Comparison of ENCODE assay signal across 11 cellular contexts in the genomic region with DNA sequence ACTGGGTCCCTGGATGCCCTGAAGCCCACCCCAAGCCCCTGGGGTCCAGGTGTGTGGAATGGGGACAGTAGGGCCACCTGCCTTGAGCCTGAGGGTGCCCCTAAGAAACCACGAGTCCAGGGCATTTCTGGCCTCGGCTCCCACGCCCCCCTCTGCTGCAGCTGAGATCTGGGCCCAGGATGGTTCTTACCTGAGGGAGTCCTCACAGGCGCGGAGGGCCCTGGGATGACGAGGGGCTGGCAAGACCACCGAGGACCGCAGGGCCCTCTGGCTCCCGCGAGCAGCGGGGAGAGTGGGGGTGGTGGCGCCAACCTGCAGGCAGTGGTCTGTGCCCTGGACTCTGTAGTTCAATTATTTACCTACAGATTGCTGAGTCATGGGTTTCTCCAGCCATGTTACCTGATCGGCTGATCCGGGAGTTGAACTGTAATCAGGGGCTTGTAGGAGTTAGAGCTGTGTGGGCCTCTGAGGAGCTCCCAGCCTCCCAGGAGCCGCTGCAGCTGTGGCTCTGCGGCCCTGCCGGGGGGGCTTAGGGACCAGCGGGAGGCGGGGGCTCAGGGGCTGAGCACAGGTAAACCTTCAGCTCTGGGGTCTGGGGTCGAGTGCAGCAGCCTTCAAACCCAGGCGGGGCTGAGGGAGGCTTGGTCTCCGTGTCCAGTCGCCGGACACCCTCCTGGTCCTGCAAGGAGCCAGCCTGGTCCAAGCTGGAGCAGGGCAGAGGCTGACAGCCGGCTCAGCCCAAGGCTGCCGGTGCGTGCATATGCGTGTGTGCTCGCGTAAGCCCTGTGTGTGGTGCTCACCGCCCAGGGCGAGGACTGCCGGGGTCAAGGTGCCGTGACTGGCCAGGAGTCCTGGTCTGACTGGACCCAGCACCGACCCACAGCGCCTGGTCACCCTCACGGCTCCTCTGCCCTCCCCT. TPM values are rescaled to one million over a fixed set of nuclear protein-coding genes. Genes with fewer than 3 reads are reported as not detected.
DNase-seq lines count a peak whose midpoint lies in the region; ATAC-seq, FAIRE-seq and TF ChIP-seq lines count a peak whose summit lies in the region.
"Had no signal": no experiment of that assay in that cellular context is flagged by ENCODE, and none has a peak within 500 bp of the region (broad histone marks: within the 10 kb centered on the region; RNA-seq: fewer than 3 reads in every experiment).

A gene with protein sequence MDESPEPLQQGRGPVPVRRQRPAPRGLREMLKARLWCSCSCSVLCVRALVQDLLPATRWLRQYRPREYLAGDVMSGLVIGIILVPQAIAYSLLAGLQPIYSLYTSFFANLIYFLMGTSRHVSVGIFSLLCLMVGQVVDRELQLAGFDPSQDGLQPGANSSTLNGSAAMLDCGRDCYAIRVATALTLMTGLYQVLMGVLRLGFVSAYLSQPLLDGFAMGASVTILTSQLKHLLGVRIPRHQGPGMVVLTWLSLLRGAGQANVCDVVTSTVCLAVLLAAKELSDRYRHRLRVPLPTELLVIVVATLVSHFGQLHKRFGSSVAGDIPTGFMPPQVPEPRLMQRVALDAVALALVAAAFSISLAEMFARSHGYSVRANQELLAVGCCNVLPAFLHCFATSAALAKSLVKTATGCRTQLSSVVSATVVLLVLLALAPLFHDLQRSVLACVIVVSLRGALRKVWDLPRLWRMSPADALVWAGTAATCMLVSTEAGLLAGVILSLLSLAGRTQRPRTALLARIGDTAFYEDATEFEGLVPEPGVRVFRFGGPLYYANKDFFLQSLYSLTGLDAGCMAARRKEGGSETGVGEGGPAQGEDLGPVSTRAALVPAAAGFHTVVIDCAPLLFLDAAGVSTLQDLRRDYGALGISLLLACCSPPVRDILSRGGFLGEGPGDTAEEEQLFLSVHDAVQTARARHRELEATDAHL (minus strand): TSS at position 294 of the 919 bp plus-strand sequence. CDS start 1,701 bp downstream, outside the sequence.

- peak within 1 kb of the TSS; percentile 69 for H3K4ac ChIP-seq in H1 (replicated peaks; ENCODE audit: insufficient read length, low read depth, low read length)

- no peak within 1 kb of the TSS for H4K5ac ChIP-seq in H1 (ENCODE audit: insufficient read length, low read depth, low read length)

- H3K9me3 ChIP-seq in right cardiac atrium (ENCODE audit: control insufficient read depth, low read length) (no peaks in the 10 kb centered on the region), H1 (ENCODE audit: insufficient read depth in 2 of 2, low read depth in 1 of 2, low read length in 1 of 2) (no peaks in the 10 kb centered on the region), mucosa of stomach (ENCODE audit: control insufficient read depth, low read length) (no peaks in the 10 kb centered on the region), sigmoid colon (no peaks in the 10 kb centered on the region)
- H3K9me3 ChIP-seq: ovary, thoracic aorta had no signal

- no peak within 1 kb of the TSS for H3K23ac ChIP-seq in H1 (ENCODE audit: insufficient read length)

- H3K4me1 ChIP-seq in right cardiac atrium (ENCODE audit: control insufficient read depth, insufficient read depth, low read length), result no peaks in the 10 kb centered on the region
- H3K4me1 ChIP-seq in H1 (replicated peaks in 1 of 4; ENCODE audit: control insufficient read depth in 3 of 4, insufficient read depth in 4 of 4, low read length in 3 of 4), result peaks cover 0 to 2% (median 2%) of the 10 kb centered on the region in 4 experiments; a peak in 3 of 7 replicates
- H3K4me1 ChIP-seq in mucosa of stomach (ENCODE audit: control insufficient read depth, insufficient read depth, low read length), result peaks cover 52% of the 10 kb centered on the region
- peaks cover 0 to 16% (median 14%) of the 10 kb centered on the region in 4 donors for H3K4me1 ChIP-seq in sigmoid colon

- H3K27ac Mint-ChIP-seq in chondrocyte (ENCODE audit: unreplicated experiment), result no peak within 1 kb of the TSS

- no peaks in the 10 kb centered on the region for H3K9me3 Mint-ChIP-seq in chondrocyte (ENCODE audit: low read depth)

- no peak within 1 kb of the TSS for H2BK15ac ChIP-seq in H1 (ENCODE audit: low read length)

- no peak within 1 kb of the TSS for H2BK5ac ChIP-seq in H1 (ENCODE audit: low read depth, low read length)

- H3K4me3 Mint-ChIP-seq in chondrocyte (ENCODE audit: unreplicated experiment), result no peak within 1 kb of the TSS

- H3K4me1 Mint-ChIP-seq in chondrocyte (ENCODE audit: low read depth), result peaks cover 10% of the 10 kb centered on the region

- intact Hi-C loops in right cardiac atrium (cut with DNase I), result no loop called here
- intact Hi-C loops in cardiac septum (cut with DNase I), result no loop called here
- intact Hi-C loops in sigmoid colon (cut with DNase I), result no loop called here

- TF ChIP-seq CTCF in H1 (IDR thresholded peaks at IDR 0.05; ENCODE audit: control extremely low read depth in 1 of 3, insufficient read depth in 1 of 3, low read depth in 1 of 3, low read length in 3 of 3), result no peak
- no peak for TF ChIP-seq CTCF in chondrocyte (IDR thresholded peaks at IDR 0.05)
- TF ChIP-seq CTCF in sigmoid colon (IDR thresholded peaks at IDR 0.05), result no peak

- H3K9ac ChIP-seq in H1 (replicated peaks in 1 of 4; ENCODE audit: extremely low read depth in 1 of 4, low read depth in 3 of 4, low read length in 3 of 4), result no peak within 1 kb of the TSS
- peak within 1 kb of the TSS; percentile 84 for H3K9ac ChIP-seq in mucosa of stomach (ENCODE audit: low read length)

- no peak for TF ChIP-seq RAD21 in H1 (IDR thresholded peaks at IDR 0.05 in 1 of 2, conservative IDR thresholded peaks at IDR 0.05 in 1 of 2; ENCODE audit: low read depth in 2 of 2, low read length in 2 of 2)

- TF ChIP-seq EP300 in H1 (IDR thresholded peaks at IDR 0.05; ENCODE audit: borderline replicate concordance in 1 of 2, low read depth in 2 of 2, low read length in 2 of 2) (no peak), sigmoid colon (IDR thresholded peaks at IDR 0.05) (no peak)

- no peak for ATAC-seq in right cardiac atrium

- H3K27me3 Mint-ChIP-seq in chondrocyte (ENCODE audit: low read depth), result no peaks in the 10 kb centered on the region

- DNase-seq in right cardiac atrium (peak; percentile 12 to 57 (median 40)), cardiac septum (ENCODE audit: low spot score) (no peak), H1 (ENCODE audit: low read depth in 1 of 2, low spot score in 2 of 2) (no peak), chondrocyte (ENCODE audit: low spot score) (no peak), sigmoid colon (no peak), 8988T (no peak)
- DNase-seq in stimulated activated naive CD4-positive, alpha-beta T cell treated with Interleukin-2 at 50 U/mL for 16 hours (lab: John Stamatoyannopoulos, UW), result no peak
- DNase-seq: NCI-H510A treated with DMSO at 0.1 percent for 48 hours had no signal

- 0 out of 2 replicates have a peak within 1 kb of the TSS, but pooled peaks have one; percentile 25 for H4K8ac ChIP-seq in H1 (ENCODE audit: extremely low read depth, insufficient read depth, low read length)

- FAIRE-seq in H1 (lab: Jason Lieb, UNC), result no peak

- no peak within 1 kb of the TSS for H2AK5ac ChIP-seq in H1 (ENCODE audit: low read depth, low read length)

- H3K36me3 ChIP-seq in H1 (ENCODE audit: control insufficient read depth in 2 of 4, insufficient read depth in 4 of 4, low read length in 3 of 4) (no peaks in the 10 kb centered on the region; a peak in 1 of 8 replicates), mucosa of stomach (ENCODE audit: control insufficient read depth, insufficient read depth, low read length) (no peaks in the 10 kb centered on the region), sigmoid colon (peaks cover 0 to 13% (median 0%) of the 10 kb centered on the region in 4 donors)
- H3K36me3 ChIP-seq: ovary, thoracic aorta had no signal

- H3K27ac ChIP-seq in right cardiac atrium (ENCODE audit: low read length), result no peak within 1 kb of the TSS
- no peak within 1 kb of the TSS for H3K27ac ChIP-seq in H1 (ENCODE audit: low read depth, low read length)
- no peak within 1 kb of the TSS for H3K27ac ChIP-seq in sigmoid colon
- H3K27ac ChIP-seq: ovary, thoracic aorta had no signal

- H3K4me3 ChIP-seq in right cardiac atrium (ENCODE audit: low read length) (no peak within 1 kb of the TSS), H1 (ENCODE audit: extremely low read depth in 1 of 4, insufficient read depth in 2 of 4, low read depth in 3 of 4, low read length in 4 of 4) (no peak within 1 kb of the TSS), mucosa of stomach (ENCODE audit: low read length) (no peak within 1 kb of the TSS), sigmoid colon (no peak within 1 kb of the TSS)
- H3K4me3 ChIP-seq: ovary, thoracic aorta had no signal

- H2BK20ac ChIP-seq in H1 (ENCODE audit: low read length), result no peak within 1 kb of the TSS

- peaks cover 2 to 14% of the 10 kb centered on the region in 2 experiments for H4K20me1 ChIP-seq in H1 (replicated peaks in 1 of 2; ENCODE audit: control insufficient read depth in 1 of 2, insufficient read depth in 2 of 2, low read length in 2 of 2)

- H2AFZ ChIP-seq in H1 (ENCODE audit: low read length), result no peak within 1 kb of the TSS

- no peaks in the 10 kb centered on the region for H3K79me1 ChIP-seq in H1 (ENCODE audit: low read depth, low read length)

- TF ChIP-seq POLR2A in H1 (IDR thresholded peaks at IDR 0.05; ENCODE audit: control extremely low read depth in 1 of 2, low read depth in 2 of 2, low read length in 2 of 2) (no peak), sigmoid colon (IDR thresholded peaks at IDR 0.05) (no peak)

- no peak within 1 kb of the TSS for H2BK120ac ChIP-seq in H1 (replicated peaks; ENCODE audit: low read depth, low read length)

- H3K56ac ChIP-seq in H1 (replicated peaks; ENCODE audit: insufficient read length, low read depth, low read length), result no peak within 1 kb of the TSS

- no peak within 1 kb of the TSS for H3K4me2 ChIP-seq in H1 (ENCODE audit: insufficient read depth in 1 of 2, low read depth in 2 of 2, low read length in 2 of 2)

- H2BK12ac ChIP-seq in H1 (ENCODE audit: low read depth, low read length), result 0 out of 2 replicates have a peak within 1 kb of the TSS, but pooled peaks have one; percentile 27

- H3K79me2 ChIP-seq in H1 (ENCODE audit: control insufficient read depth in 1 of 2, insufficient read depth in 2 of 2, low read length in 2 of 2), result no peaks in the 10 kb centered on the region

- H3K23me2 ChIP-seq in H1 (ENCODE audit: low read depth, low read length), result no peaks in the 10 kb centered on the region; the same call in 1 of the 2 replicates

- H3K18ac ChIP-seq in H1 (ENCODE audit: extremely low read depth, low read length), result no peak within 1 kb of the TSS

- H3K14ac ChIP-seq in H1 (ENCODE audit: insufficient read length), result no peak within 1 kb of the TSS

- H4K91ac ChIP-seq in H1 (replicated peaks; ENCODE audit: insufficient read length, low read length), result peak within 1 kb of the TSS; percentile 40

- CTCF ChIA-PET in H1 (lab: Charles Lee; ENCODE audit: partially characterized antibody), result interaction anchor here (0.5 to 2.2 kb wide), 5 partner anchors 31 to 707 kb away, joined by 3 to 7 read pairs (median 3); no protein-coding TSS in a partner anchor

- POLR2A ChIA-PET in H1 (lab: Charles Lee; ENCODE audit: partially characterized antibody), result no interaction called here

- WGBS in right cardiac atrium, result 90% methylated on average over 37 of the region's 37 CpGs
- 93% methylated on average over 28 of the region's 37 CpGs; no CpG with 5 or more reads in 1 of the 2 experiments for WGBS in H1 (ENCODE audit: extremely low coverage in 1 of 2, insufficient coverage in 1 of 2, insufficient read length in 1 of 2, insufficient replicate concordance in 2 of 2, low coverage in 1 of 2, low lambda C conversion rate in 2 of 2, missing lambda C conversion rate in 1 of 2), 2 experiments
- WGBS in sigmoid colon, 2 donors, result 22 to 73% methylated on average over 37 of the region's 37 CpGs

- H3K36me3 Mint-ChIP-seq in chondrocyte (ENCODE audit: low read depth), result peaks cover 1% of the 10 kb centered on the region

- H3K27me3 ChIP-seq in right cardiac atrium (ENCODE audit: control insufficient read depth, insufficient read depth) (no peaks in the 10 kb centered on the region), H1 (replicated peaks in 1 of 4; ENCODE audit: control insufficient read depth in 3 of 4, extremely low read depth in 1 of 4, insufficient read depth in 3 of 4, low read length in 3 of 4) (peaks cover 16 to 30% (median 27%) of the 10 kb centered on the region in 4 experiments), mucosa of stomach (ENCODE audit: control insufficient read depth, insufficient read depth, low read length) (peaks cover 19% of the 10 kb centered on the region), sigmoid colon (peaks cover 20 to 25% (median 23%) of the 10 kb centered on the region in 3 donors)
- H3K27me3 ChIP-seq: ovary had no signal

RNA-seq across cellular contexts. Expression of the gene that starts here (rescaled TPM):
- under 1 TPM in 2 of 4 donors, not detected in 2; 0.36 to 0.37 TPM for total RNA-seq in right cardiac atrium
- 0.34 TPM for polyA plus RNA-seq in right cardiac atrium
- total RNA-seq in cardiac septum, result 0.22 TPM
- total RNA-seq in H1 (2021; fragmentation: NEBNext Ultra II Directional; extraction: Animal tissue kit (Norgen Biotek cat#: 25700)), result not detected in 2 replicates
- 0.11 and 0.14 TPM in 2 replicates for polyA plus RNA-seq in H1 (2011; rRNA removed)
- 0.10 TPM for polyA plus RNA-seq in H1 (2011; cell fraction: cytosol; rRNA removed)
- polyA plus RNA-seq in H1 (2011; cell fraction: nucleus; rRNA removed), result 0.57 TPM
- 0.20 to 0.67 TPM (median 0.33 TPM) in 4 replicates for polyA plus RNA-seq in H1 (2012, experiment 1 of 2)
- 0.08 TPM for polyA plus RNA-seq in H1 (2012, experiment 2 of 2)
- polyA plus RNA-seq in H1 (2013, experiment 1 of 2), result 0.14 TPM
- 0.06 TPM for polyA plus RNA-seq in H1 (2013, experiment 2 of 2)
- polyA minus RNA-seq in H1 (2011; rRNA and poly(A)+ RNA removed), result 0.07 and 0.09 TPM in 2 replicates
- polyA minus RNA-seq in H1 (2011; cell fraction: cytosol; rRNA and poly(A)+ RNA removed), result not detected
- 0.20 TPM for polyA minus RNA-seq in H1 (2011; cell fraction: nucleus; rRNA and poly(A)+ RNA removed)
- total RNA-seq in chondrocyte, result 0.72 to 1.6 TPM (median 0.75 TPM) in 3 replicates
- total RNA-seq in sigmoid colon, result not detected
- 1 to 10 TPM in 1 of 3 donors, not detected in 2; 1.1 TPM for polyA plus RNA-seq in sigmoid colon
- total RNA-seq: thoracic aorta had no signal

Comparison
In these comparisons a context has a peak if more than half of its experiments do, and no peak if none do; other contexts are left out.
1. Peak in DNase-seq in right cardiac atrium; RNA of the gene not detected or under 1 TPM.